15 cellular contexts compared by ENCODE assay signal in genomic region chr7:24384362-24385030, GRCh38.
DNase-seq lines count a peak whose midpoint lies in the region; ATAC-seq and TF ChIP-seq lines count a peak whose summit lies in the region.
"Had no signal": no experiment of that assay in that cellular context is flagged by ENCODE, and none has a peak within 500 bp of the region (broad histone marks: within the 10 kb centered on the region; RNA-seq: fewer than 3 reads in every experiment).

No MANE protein-coding gene starts in this region.

- TF ChIP-seq CTCF in GM10266 (IDR thresholded peaks at IDR 0.05; ENCODE audit: control insufficient read depth, insufficient read depth, low read depth, missing control alignments), result no peak

- peak; percentile 73 for ATAC-seq in GM18868 (IDR thresholded peaks at IDR 0.05; ENCODE audit: unreplicated experiment)
- peak; percentile 80 for ATAC-seq in GM21786 (IDR thresholded peaks at IDR 0.05; ENCODE audit: unreplicated experiment)
- ATAC-seq in HG03520 (IDR thresholded peaks at IDR 0.05; ENCODE audit: unreplicated experiment), result peak; percentile 48
- no peak for ATAC-seq in HG03469 (IDR thresholded peaks at IDR 0.05; ENCODE audit: unreplicated experiment)
- ATAC-seq: HepG2, sciatic nerve, T-cell had no signal

- DNase-seq in GM10266 (ENCODE audit: extremely low spot score) (peak; percentile 26), DMS53 treated with DMSO at 0.1 percent for 48 hours (lab: John Stamatoyannopoulos, UW; ENCODE audit: unreplicated experiment) (no peak)
- no peak for DNase-seq in stimulated activated CD4-positive, alpha-beta T cell treated with anti-CD3 and anti-CD28 coated beads, Interleukin-12 subunit alpha, Interleukin-12 subunit beta, amount 100 ng/mL, for 4 hours
- DNase-seq in activated CD4-positive, alpha-beta T cell treated with anti-CD3 and anti-CD28 coated beads for 48 hours, result no peak
- DNase-seq: activated CD4-positive, alpha-beta memory T cell treated with anti-CD3 and anti-CD28 coated beads for 36 hours; activated T-cell treated with anti-CD3 and anti-CD28 coated beads, Interleukin-2, amount 50 U/mL, for 72 hours; effector CD8-positive, alpha-beta T cell; SHP77; T-cell had no signal
